ENCODE assay signal across 27 cellular contexts in genomic region chr12:120132437-120132836, GRCh38. TPM values are rescaled to one million over a fixed set of nuclear protein-coding genes. Genes with fewer than 3 reads are reported as not detected.
DNase-seq lines count a peak whose midpoint lies in the region; ATAC-seq and TF ChIP-seq lines count a peak whose summit lies in the region.
"Had no signal": no experiment of that assay in that cellular context is flagged by ENCODE, and none has a peak within 500 bp of the region (broad histone marks: within the 10 kb centered on the region; RNA-seq: fewer than 3 reads in every experiment).

No MANE protein-coding gene starts in this region.

- intact Hi-C loops in left ventricle myocardium inferior (cut with micrococcal nuclease), result no loop called here
- intact Hi-C loops in Right ventricle myocardium superior (cut with DNase I), result no loop called here
- intact Hi-C loops in posterior vena cava (cut with DNase I), result no loop called here

- peaks cover 100% of the 10 kb centered on the region for H3K36me3 ChIP-seq in left ventricle myocardium inferior

- no peaks in the 10 kb centered on the region for H3K9me3 ChIP-seq in left ventricle myocardium inferior (replicated peaks)
- H3K9me3 ChIP-seq: BE2C, Peyer's patch, SJSA1, upper lobe of left lung had no signal

- H3K27ac ChIP-seq in left ventricle myocardium inferior (replicated peaks), result peak overlapping the region; percentile 73
- H3K27ac ChIP-seq in VCaP, result peak overlapping the region; percentile 58
- H3K27ac ChIP-seq: brain microvascular endothelial cell, HL-60, SJSA1, skin epidermis, upper lobe of left lung had no signal

- peak overlapping the region; percentile 96 for H3K27ac Mint-ChIP-seq in stimulated activated naive B cell treated with anti-CD40 and anti-IgM and Interleukin-4, amounts not matched to agents 10 μg/mL and 1 μg/mL and 100 μg/mL, for 72 hours
- H3K27ac Mint-ChIP-seq: natural killer cell treated with Interleukin-12 subunit alpha and Interleukin-12 subunit beta and Interleukin-15 and Interleukin-18, amount 100 ng/mL, for 72 hours had no signal

- H3K9me3 Mint-ChIP-seq in stimulated activated naive B cell treated with anti-CD40 and anti-IgM and Interleukin-4, amounts not matched to agents 10 μg/mL and 1 μg/mL and 100 μg/mL, for 72 hours, result no peaks in the 10 kb centered on the region
- H3K9me3 Mint-ChIP-seq: natural killer cell treated with Interleukin-12 subunit alpha and Interleukin-12 subunit beta and Interleukin-15 and Interleukin-18, amount 100 ng/mL, for 72 hours had no signal

- H3K4me3 Mint-ChIP-seq in stimulated activated naive B cell treated with anti-CD40 and anti-IgM and Interleukin-4, amounts not matched to agents 10 μg/mL and 1 μg/mL and 100 μg/mL, for 72 hours, result peak overlapping the region; percentile 41 to 70
- H3K4me3 Mint-ChIP-seq: natural killer cell treated with Interleukin-12 subunit alpha and Interleukin-12 subunit beta and Interleukin-15 and Interleukin-18, amount 100 ng/mL, for 72 hours had no signal

- no peak for ATAC-seq in Right ventricle myocardium superior (ENCODE audit: poor library complexity)
- peak; percentile 3 for ATAC-seq in HG02588 (IDR thresholded peaks at IDR 0.05; ENCODE audit: unreplicated experiment)
- ATAC-seq in stimulated activated naive B cell treated with anti-CD40 and anti-IgM and Interleukin-4, amounts not matched to agents 10 μg/mL and 1 μg/mL and 100 μg/mL, for 72 hours (replicated peaks), result no peak
- ATAC-seq: HCT116 had no signal

- peaks cover 40 to 74% of the 10 kb centered on the region in 2 donors for H3K36me3 Mint-ChIP-seq in stimulated activated naive B cell treated with anti-CD40 and anti-IgM and Interleukin-4, amounts not matched to agents 10 μg/mL and 1 μg/mL and 100 μg/mL, for 72 hours

- H3K27me3 ChIP-seq in left ventricle myocardium inferior (ENCODE audit: low read depth), result no peaks in the 10 kb centered on the region
- H3K27me3 ChIP-seq: BE2C, brain microvascular endothelial cell, Peyer's patch, SJSA1, upper lobe of left lung had no signal

- no peak overlapping the region for H3K4me3 ChIP-seq in left ventricle myocardium inferior
- H3K4me3 ChIP-seq: Peyer's patch, SJSA1, skin epidermis, upper lobe of left lung had no signal

- DNase-seq in left ventricle myocardium inferior (no peak), Right ventricle myocardium superior (no peak), HK-2 (ENCODE audit: unreplicated experiment) (no peak), posterior vena cava (ENCODE audit: low spot score) (no peak), SIG-M5 treated with dmso at 0.1 percent for 504 hours (lab: John Stamatoyannopoulos, UW; ENCODE audit: unreplicated experiment) (no peak)
- DNase-seq in stimulated activated naive B cell treated with anti-CD40 and anti-IgM and Interleukin-4, amounts not matched to agents 10 μg/mL and 1 μg/mL and 100 μg/mL, for 72 hours, result no peak
- DNase-seq: activated CD4-positive, alpha-beta T cell treated with anti-CD3 and anti-CD28 coated beads for 4 hours; activated T-cell treated with anti-CD3 and anti-CD28 coated beads, Interleukin-2, amount 50 U/mL, for 1 hour; amniotic stem cell; BE2C; brain microvascular endothelial cell; effector CD4-positive, alpha-beta T cell; midbrain; NCI-H187; NCI-H2171; NCI-H510A; NK-92 treated with Interleukin-12 subunit alpha and Interleukin-12 subunit beta, amount 100 ng/mL, for 24 hours; substantia nigra; upper lobe of left lung had no signal

- H3K4me1 Mint-ChIP-seq in stimulated activated naive B cell treated with anti-CD40 and anti-IgM and Interleukin-4, amounts not matched to agents 10 μg/mL and 1 μg/mL and 100 μg/mL, for 72 hours, result peaks cover 23 to 51% of the 10 kb centered on the region in 2 donors

- no peaks in the 10 kb centered on the region for H3K27me3 Mint-ChIP-seq in stimulated activated naive B cell treated with anti-CD40 and anti-IgM and Interleukin-4, amounts not matched to agents 10 μg/mL and 1 μg/mL and 100 μg/mL, for 72 hours
- H3K27me3 Mint-ChIP-seq: natural killer cell treated with Interleukin-12 subunit alpha and Interleukin-12 subunit beta and Interleukin-15 and Interleukin-18, amount 100 ng/mL, for 72 hours had no signal

- H3K4me1 ChIP-seq in left ventricle myocardium inferior, result peaks cover 43% of the 10 kb centered on the region
- H3K4me1 ChIP-seq: BE2C, SJSA1 had no signal

- TF ChIP-seq CTCF in left ventricle myocardium inferior (IDR thresholded peaks at IDR 0.05; ENCODE audit: borderline replicate concordance), result no peak
- TF ChIP-seq CTCF in VCaP (conservative IDR thresholded peaks at IDR 0.05), result no peak

RNA-seq across cellular contexts. Expression of gene RAB35, which starts 15.9 kb away (rescaled TPM):
- 21.9 TPM for total RNA-seq in left ventricle myocardium inferior
- total RNA-seq in Right ventricle myocardium superior, result 23.6 TPM
- total RNA-seq in posterior vena cava, result 10 to 100 TPM; 47.4 to 55.9 TPM
